In the genomic region with DNA sequence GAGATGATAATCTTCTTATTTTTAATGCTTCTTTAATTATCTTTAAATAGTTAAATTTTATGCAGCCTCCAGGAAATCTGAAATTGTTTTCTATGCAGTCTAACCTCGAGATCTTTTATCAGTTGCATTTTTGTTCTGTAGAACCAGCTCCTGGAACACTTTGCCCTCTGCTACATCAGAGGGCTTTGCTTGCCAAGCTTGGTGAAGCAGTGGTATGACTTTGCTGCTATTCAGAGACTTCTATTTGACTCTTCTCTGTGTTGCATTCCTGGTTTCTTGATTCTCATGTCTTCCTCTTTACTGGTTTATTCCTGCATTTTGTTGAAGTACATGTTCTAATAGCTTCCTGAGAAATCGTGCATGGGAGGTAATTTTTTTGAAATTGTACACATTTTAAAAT, we compare ENCODE assay signal across 25 cellular contexts.
"Had no signal": no experiment of that assay in that cellular context is flagged by ENCODE, and none has a peak within 500 bp of the region (broad histone marks: within the 10 kb centered on the region; RNA-seq: fewer than 3 reads in every experiment).

No MANE protein-coding gene starts in this region.

- H3K4me3 ChIP-seq: pancreas, psoas muscle, right lobe of liver, sigmoid colon, stomach, thoracic aorta, thyroid gland, tibial nerve, upper lobe of left lung, vagina had no signal

- H3K27ac ChIP-seq: neutrophil, pancreas, psoas muscle, right lobe of liver, sigmoid colon, stomach, thoracic aorta, thyroid gland, tibial nerve, upper lobe of left lung, vagina had no signal

- H3K9me3 ChIP-seq: neutrophil, pancreas, psoas muscle, right lobe of liver, sigmoid colon, thoracic aorta, thyroid gland, tibial nerve, upper lobe of left lung, vagina had no signal

- DNase-seq: naive thymus-derived CD8-positive, alpha-beta T cell; nephron progenitor cell; nucleus accumbens; pancreas; posterior cingulate gyrus; psoas muscle; right lobe of liver; sigmoid colon; small intestine; stimulated activated CD4-positive, alpha-beta T cell treated with anti-CD3 and anti-CD28 coated beads, Interleukin-15, amount 100 ng/mL, for 24 hours; stimulated activated CD4-positive, alpha-beta T cell treated with anti-CD3 and anti-CD28 coated beads, Interleukin-2, amount 100 ng/mL, for 24 hours; stimulated activated CD4-positive, alpha-beta T cell treated with anti-CD3 and anti-CD28 coated beads, Interleukin-2, amount 100 ng/mL, for 48 hours; stimulated activated CD4-positive, alpha-beta T cell treated with anti-CD3 and anti-CD28 coated beads, Interleukin-4, amount 100 ng/mL, for 24 hours; stimulated activated naive B cell treated with anti-CD40 and anti-IgM and Interleukin-4, amounts not matched to agents 10 μg/mL and 1 μg/mL and 100 μg/mL, for 72 hours; stimulated activated naive CD4-positive, alpha-beta T cell treated with Interleukin-2 at 50 U/mL for 16 hours; stomach; thyroid gland; trophoblast cell; upper lobe of left lung had no signal

- H3K27me3 ChIP-seq: neutrophil, pancreas, right lobe of liver, sigmoid colon, stomach, thyroid gland, tibial nerve, upper lobe of left lung, vagina had no signal

- H3K4me1 ChIP-seq: pancreas, psoas muscle, right lobe of liver, sigmoid colon, stomach, thyroid gland, tibial nerve, upper lobe of left lung, vagina had no signal

- ATAC-seq: naive thymus-derived CD8-positive, alpha-beta T cell; natural killer cell treated with Interleukin-12 subunit alpha and Interleukin-12 subunit beta and Interleukin-15 and Interleukin-18, amount 100 ng/mL, for 72 hours; pancreas; psoas muscle; right lobe of liver; stimulated activated effector memory CD8-positive, alpha-beta T cell treated with anti-CD3 and anti-CD28 coated beads, Interleukin-12 subunit alpha, Interleukin-12 subunit beta, amount 100 ng/mL, for 72 hours; stimulated activated naive B cell treated with anti-CD40 and anti-IgM and Interleukin-4, amounts not matched to agents 10 μg/mL and 1 μg/mL and 100 μg/mL, for 72 hours had no signal
